In genomic region chr13:37023871-37024270, GRCh38 we compare ENCODE assay signal across 18 cellular contexts. TPM values are rescaled to one million over a fixed set of nuclear protein-coding genes. Genes with fewer than 3 reads are reported as not detected.
DNase-seq lines count a peak whose midpoint lies in the region; ATAC-seq and TF ChIP-seq lines count a peak whose summit lies in the region.
"Had no signal": no experiment of that assay in that cellular context is flagged by ENCODE, and none has a peak within 500 bp of the region (broad histone marks: within the 10 kb centered on the region; RNA-seq: fewer than 3 reads in every experiment).

No MANE protein-coding gene starts in this region.

- TF ChIP-seq CTCF in choroid plexus epithelial cell (conservative IDR thresholded peaks at IDR 0.05; ENCODE audit: low read depth, low read length): no peak

- no peaks in the 10 kb centered on the region for H3K9me3 ChIP-seq in Karpas-422 (ENCODE audit: low read length)
- H3K9me3 ChIP-seq: HAP-1, right lobe of liver, thyroid gland had no signal

- no peak overlapping the region for H2AFZ ChIP-seq in Karpas-422 (ENCODE audit: low read length)

- H3K9ac ChIP-seq in Karpas-422 (ENCODE audit: low read length): no peak overlapping the region

- ATAC-seq in GM19328 (IDR thresholded peaks at IDR 0.05; ENCODE audit: unreplicated experiment): no peak
- ATAC-seq: HepG2, right lobe of liver had no signal

- H4K20me1 ChIP-seq in Karpas-422 (ENCODE audit: insufficient read depth, low read depth, low read length): no peaks in the 10 kb centered on the region

- H3K9me2 ChIP-seq in Karpas-422 (replicated peaks; ENCODE audit: insufficient read depth, low read length): no peaks in the 10 kb centered on the region

- H3K4me2 ChIP-seq in Karpas-422 (ENCODE audit: low read depth, low read length, poor library complexity, severe bottlenecking): no peak overlapping the region

- no peaks in the 10 kb centered on the region; the same call in 1 of the 2 replicates for H3K4me1 ChIP-seq in Karpas-422 (ENCODE audit: low read length)
- H3K4me1 ChIP-seq: HAP-1, right lobe of liver, thyroid gland had no signal

- H3K4me3 ChIP-seq in choroid plexus epithelial cell (ENCODE audit: low read depth, low read length) (no peak overlapping the region), Karpas-422 (ENCODE audit: low read length) (no peak overlapping the region)
- H3K4me3 ChIP-seq: HAP-1, right lobe of liver, thyroid gland had no signal

- peaks cover 69% of the 10 kb centered on the region; the same call in 1 of the 2 replicates for H3K36me3 ChIP-seq in Karpas-422 (ENCODE audit: insufficient read depth, low read length)

- peak; percentile 57 for DNase-seq in EH (ENCODE audit: low read depth)
- DNase-seq in NCI-H226: peak; percentile 3
- DNase-seq in choroid plexus epithelial cell (ENCODE audit: low read depth): peak; percentile 64
- peak; percentile 82 for DNase-seq in myocyte (ENCODE audit: low read depth)
- no peak for DNase-seq in Karpas-422
- DNase-seq in NOMO-1 treated with DMSO at 0.1 percent for 48 hours (lab: John Stamatoyannopoulos, UW; ENCODE audit: unreplicated experiment): no peak
- DNase-seq: activated B cell treated with CpG ODN at 0.5 μM for 24 hours; activated gamma-delta T cell; DMS79 treated with DMSO at 0.1 percent for 48 hours; MV-4-11; NCI-H2081; NCI-H69; right lobe of liver; stimulated activated CD4-positive, alpha-beta T cell treated with anti-CD3 and anti-CD28 coated beads, Interleukin-4, amount 100 ng/mL, for 1 hour; thyroid gland had no signal

- H3K27ac ChIP-seq in Karpas-422 (ENCODE audit: low read length): no peak overlapping the region
- H3K27ac ChIP-seq: right lobe of liver, thyroid gland had no signal

- no peaks in the 10 kb centered on the region for H3K27me3 ChIP-seq in Karpas-422 (ENCODE audit: low read length)
- H3K27me3 ChIP-seq: right lobe of liver, thyroid gland had no signal

- peaks cover 6% of the 10 kb centered on the region; the same call in 1 of the 2 replicates for H3K79me2 ChIP-seq in Karpas-422 (ENCODE audit: low read length)

RNA-seq across cellular contexts. Expression of gene EXOSC8, which starts 23.3 kb away (rescaled TPM):
- 23.8 TPM in 2 replicates for total RNA-seq in myocyte
- polyA plus RNA-seq in myocyte (2012): 15.0 TPM
- 49.4 and 75.2 TPM in 2 replicates for total RNA-seq in Karpas-422 (2014; rRNA removed; shearing (Covaris generic); ENCODE audit: low replicate concordance)

RNA-seq across cellular contexts. Expression of gene ALG5, which starts 24.7 kb away (rescaled TPM):
- total RNA-seq in myocyte: 28.1 and 29.0 TPM in 2 replicates
- 23.9 TPM for polyA plus RNA-seq in myocyte (2012)
- total RNA-seq in Karpas-422 (2014; rRNA removed; shearing (Covaris generic); ENCODE audit: low replicate concordance): 16.8 and 36.9 TPM in 2 replicates

RNA-seq across cellular contexts. Expression of gene SUPT20H, which starts 35.6 kb away (rescaled TPM):
- 58.0 and 59.2 TPM in 2 replicates for total RNA-seq in myocyte
- polyA plus RNA-seq in myocyte (2012): 29.9 TPM
- total RNA-seq in Karpas-422 (2014; rRNA removed; shearing (Covaris generic); ENCODE audit: low replicate concordance): 46.1 and 95.5 TPM in 2 replicates

Comparison
In these comparisons a context has a peak if more than half of its experiments do, and no peak if none do; other contexts are left out.
1. DNase-seq: peak in EH (single experiment), NCI-H226 (single experiment), choroid plexus epithelial cell (single experiment) and myocyte (single experiment); none in Karpas-422 (single experiment) and NOMO-1 treated with DMSO at 0.1 percent for 48 hours (single experiment).